ENCODE assay signal across 13 cellular contexts in genomic region chr9:13939129-13939528, GRCh38.
DNase-seq lines count a peak whose midpoint lies in the region; ATAC-seq and TF ChIP-seq lines count a peak whose summit lies in the region.
"Had no signal": no experiment of that assay in that cellular context is flagged by ENCODE, and none has a peak within 500 bp of the region (broad histone marks: within the 10 kb centered on the region; RNA-seq: fewer than 3 reads in every experiment).

No MANE protein-coding gene starts in this region.

- H3K36me3 ChIP-seq in heart right ventricle = no peaks in the 10 kb centered on the region

- no peaks in the 10 kb centered on the region for H3K9me3 Mint-ChIP-seq in activated CD4-positive, alpha-beta T cell treated with anti-CD3 and anti-CD28 coated beads, Interleukin-2, amount 10 ng/mL, durations not matched to agents 24 days and 14 days

- peaks cover 0 to 27% (median 19%) of the 10 kb centered on the region in 9 donors for H3K4me1 ChIP-seq in heart right ventricle
- H3K4me1 ChIP-seq: parathyroid adenoma had no signal

- DNase-seq in HS-5 (ENCODE audit: low read depth) (peak; percentile 72), astrocyte of the spinal cord (ENCODE audit: low read depth, low spot score) (peak; percentile 79), heart right ventricle (peak in 1 of 2 donors; percentile 29), stromal cell of bone marrow (ENCODE audit: low read depth) (peak; percentile 93), T-helper 9 cell (no peak), NOMO-1 treated with DMSO at 0.1 percent for 48 hours (lab: John Stamatoyannopoulos, UW; ENCODE audit: unreplicated experiment) (no peak), NCI-H2081 treated with DMSO at 0.1 percent for 48 hours (lab: John Stamatoyannopoulos, UW) (no peak)
- no peak for DNase-seq in activated CD4-positive, alpha-beta T cell treated with anti-CD3 and anti-CD28 coated beads, Interleukin-2, amount 10 ng/mL, durations not matched to agents 24 days and 14 days
- DNase-seq: cerebellar nuclear complex, DND-41, NCI-H2029 treated with DMSO at 0.1 percent for 48 hours had no signal

- peak overlapping the region in 7 of 10 donors; percentile 1 to 67 (median 48) for H3K27ac ChIP-seq in heart right ventricle
- H3K27ac ChIP-seq: parathyroid adenoma had no signal

- in situ Hi-C loops in astrocyte of the spinal cord (cut with HindIII; ENCODE audit: low sequenced_read_pairs) = no loop called here

- H3K4me3 ChIP-seq in astrocyte of the spinal cord (ENCODE audit: low read depth, low read length) (no peak overlapping the region), heart right ventricle (no peak overlapping the region)

- no peaks in the 10 kb centered on the region for H3K27me3 Mint-ChIP-seq in activated CD4-positive, alpha-beta T cell treated with anti-CD3 and anti-CD28 coated beads, Interleukin-2, amount 10 ng/mL, durations not matched to agents 24 days and 14 days

- TF ChIP-seq CTCF in astrocyte of the spinal cord (IDR thresholded peaks at IDR 0.05; ENCODE audit: low read depth, low read length) = no peak
- no peak for TF ChIP-seq CTCF in heart right ventricle (IDR thresholded peaks at IDR 0.05)

- H3K4me1 Mint-ChIP-seq in activated CD4-positive, alpha-beta T cell treated with anti-CD3 and anti-CD28 coated beads, Interleukin-2, amount 10 ng/mL, durations not matched to agents 24 days and 14 days = no peaks in the 10 kb centered on the region

- no peak overlapping the region for H3K27ac Mint-ChIP-seq in activated CD4-positive, alpha-beta T cell treated with anti-CD3 and anti-CD28 coated beads, Interleukin-2, amount 10 ng/mL, durations not matched to agents 24 days and 14 days

- WGBS in heart right ventricle, 2 donors = 18 to 19% methylated on average over 1 of the region's 1 CpG

- H3K9me3 ChIP-seq in heart right ventricle = no peaks in the 10 kb centered on the region

- intact Hi-C loops in heart right ventricle (cut with DNase I) = no loop called here
- intact Hi-C loops in activated CD4-positive, alpha-beta T cell treated with anti-CD3 and anti-CD28 coated beads, Interleukin-2, amount 10 ng/mL, durations not matched to agents 24 days and 14 days (cut with micrococcal nuclease) = no loop called here

- ATAC-seq in heart right ventricle = peak; percentile 53 to 79 (median 70)
- ATAC-seq: HCT116 had no signal

- H3K27me3 ChIP-seq in heart right ventricle = no peaks in the 10 kb centered on the region

- H3K36me3 Mint-ChIP-seq in activated CD4-positive, alpha-beta T cell treated with anti-CD3 and anti-CD28 coated beads, Interleukin-2, amount 10 ng/mL, durations not matched to agents 24 days and 14 days (ENCODE audit: low read depth) = no peaks in the 10 kb centered on the region

- no peak overlapping the region for H3K4me3 Mint-ChIP-seq in activated CD4-positive, alpha-beta T cell treated with anti-CD3 and anti-CD28 coated beads, Interleukin-2, amount 10 ng/mL, durations not matched to agents 24 days and 14 days

Comparison
In these comparisons a context has a peak if more than half of its experiments do, and no peak if none do; other contexts are left out.
1. DNase-seq: peak in HS-5 (single experiment), astrocyte of the spinal cord (single experiment) and stromal cell of bone marrow (single experiment); none in T-helper 9 cell (single experiment), NOMO-1 treated with DMSO at 0.1 percent for 48 hours (single experiment), activated CD4-positive, alpha-beta T cell treated with anti-CD3 and anti-CD28 coated beads, Interleukin-2, amount 10 ng/mL, durations not matched to agents 24 days and 14 days (single experiment) and NCI-H2081 treated with DMSO at 0.1 percent for 48 hours (single experiment).